Comparison of ENCODE assay signal across 8 cellular contexts in genomic region chr16:67521095-67521804, GRCh38. TPM values are rescaled to one million over a fixed set of nuclear protein-coding genes. Genes with fewer than 3 reads are reported as not detected.
DNase-seq lines count a peak whose midpoint lies in the region; ATAC-seq, FAIRE-seq and TF ChIP-seq lines count a peak whose summit lies in the region.

No MANE protein-coding gene starts in this region.

- no peaks in the 10 kb centered on the region for H3K36me3 Mint-ChIP-seq in activated CD4-positive, alpha-beta T cell treated with anti-CD3 and anti-CD28 coated beads for 36 hours (ENCODE audit: low read depth)

- intact Hi-C loops in activated CD4-positive, alpha-beta T cell treated with anti-CD3 and anti-CD28 coated beads for 36 hours (cut with DNase I, micrococcal nuclease): loop anchor here (1.0 to 10.0 kb wide), 15 partner anchors 16 to 519 kb away; partner anchors contain the start of genes CENPT (in 2 of the 2), NUTF2 (in 2 of the 2), RANBP10 (in 2 of the 2) and TSNAXIP1 (in 2 of the 2)

- FAIRE-seq in GM19239 (lab: Jason Lieb, UNC): peak; percentile 89

- peaks cover 10% of the 10 kb centered on the region for H3K4me1 Mint-ChIP-seq in activated CD4-positive, alpha-beta T cell treated with anti-CD3 and anti-CD28 coated beads for 36 hours

- H3K27me3 ChIP-seq in BJ (ENCODE audit: control insufficient read depth, insufficient read depth, low read length): no peaks in the 10 kb centered on the region
- H3K27me3 ChIP-seq in layer of hippocampus (ENCODE audit: control insufficient read depth, insufficient read depth, low read length): no peaks in the 10 kb centered on the region

- H3K27ac Mint-ChIP-seq in activated CD4-positive, alpha-beta T cell treated with anti-CD3 and anti-CD28 coated beads for 36 hours: peak overlapping the region; percentile 97

- CTCF ChIA-PET in BJ (lab: Yijun Ruan, JAX): interaction anchor here (0.6 to 5.2 kb wide), 83 partner anchors 8 to 649 kb away, joined by 3 to 208 read pairs (median 5); partner anchors contain the start of genes ACD, AGRP, ATP6V0D1 and C16orf86
- CTCF ChIA-PET in activated CD4-positive, alpha-beta T cell treated with anti-CD3 and anti-CD28 coated beads for 36 hours (lab: Charles Lee): interaction anchor here (0.6 to 17.0 kb wide), 78 partner anchors 8 to 646 kb away, joined by 3 to 390 read pairs (median 4); partner anchors contain the start of genes ACD, AGRP, ATP6V0D1 and C16orf86

- peak overlapping the region; percentile 45 for H3K4me3 ChIP-seq in BJ (ENCODE audit: low read depth, low read length)

- no peaks in the 10 kb centered on the region for H3K27me3 Mint-ChIP-seq in activated CD4-positive, alpha-beta T cell treated with anti-CD3 and anti-CD28 coated beads for 36 hours

- ATAC-seq in HG03442 (IDR thresholded peaks at IDR 0.05; ENCODE audit: unreplicated experiment): peak; percentile 67
- ATAC-seq in activated CD4-positive, alpha-beta T cell treated with anti-CD3 and anti-CD28 coated beads for 36 hours: peak; percentile 94

- peak; percentile 98 for TF ChIP-seq CTCF in BJ (IDR thresholded peaks at IDR 0.05; ENCODE audit: insufficient read depth, low read depth, low read length)

- peak overlapping the region; percentile 96 for H3K27ac ChIP-seq in cingulate gyrus (ENCODE audit: low read depth, low read length)
- peak overlapping the region; percentile 90 for H3K27ac ChIP-seq in layer of hippocampus (ENCODE audit: low read depth, low read length)

- no peaks in the 10 kb centered on the region for H3K36me3 ChIP-seq in BJ (ENCODE audit: control insufficient read depth, insufficient read depth, low read length)

- H3K4me3 Mint-ChIP-seq in activated CD4-positive, alpha-beta T cell treated with anti-CD3 and anti-CD28 coated beads for 36 hours: peak overlapping the region; percentile 80

- no peaks in the 10 kb centered on the region for H3K9me3 Mint-ChIP-seq in activated CD4-positive, alpha-beta T cell treated with anti-CD3 and anti-CD28 coated beads for 36 hours (ENCODE audit: low read depth)

- DNase-seq in BJ (ENCODE audit: low read depth): peak; percentile 59
- DNase-seq in GM19239 (ENCODE audit: insufficient read length, low spot score): peak; percentile 88
- peak; percentile 61 for DNase-seq in NCI-H510A (lab: John Stamatoyannopoulos, UW)
- DNase-seq in activated CD4-positive, alpha-beta T cell treated with anti-CD3 and anti-CD28 coated beads for 36 hours: peak; percentile 99
- DNase-seq in stimulated activated CD4-positive, alpha-beta T cell treated with anti-CD3 and anti-CD28 coated beads, Interleukin-1b, Interleukin-23, amount 100 ng/mL, for 24 hours (ENCODE audit: low read depth in 4 of 4, low spot score in 1 of 4): peak; percentile 95 to 98 (median 96)

- POLR2A ChIA-PET in BJ (lab: Charles Lee): interaction anchor here (1.0 kb wide), 2 partner anchors 9 to 146 kb away, joined by 3 to 6 read pairs; partner anchors contain the start of gene C16orf86
- POLR2A ChIA-PET in activated CD4-positive, alpha-beta T cell treated with anti-CD3 and anti-CD28 coated beads for 36 hours (lab: Charles Lee): interaction anchor here (0.5 to 1.5 kb wide), 7 partner anchors 19 to 325 kb away, joined by 3 to 5 read pairs (median 3); partner anchors contain the start of genes CTCF and NUTF2

RNA-seq across cellular contexts. Expression of gene RIPOR1, which starts 7.4 kb away (rescaled TPM):
- polyA plus RNA-seq in BJ (2011; rRNA removed): 7.4 and 12.7 TPM in 2 replicates
- polyA minus RNA-seq in BJ (2011; rRNA and poly(A)+ RNA removed): 14.6 and 27.2 TPM in 2 replicates
- total RNA-seq in activated CD4-positive, alpha-beta T cell treated with anti-CD3 and anti-CD28 coated beads for 36 hours: 10 to 100 TPM; 18.9 to 24.1 TPM

RNA-seq across cellular contexts. Expression of gene AGRP, which starts 37.9 kb away (rescaled TPM):
- not detected in 2 replicates for polyA plus RNA-seq in BJ (2011; rRNA removed)
- polyA minus RNA-seq in BJ (2011; rRNA and poly(A)+ RNA removed): not detected in 2 replicates
- not detected for total RNA-seq in activated CD4-positive, alpha-beta T cell treated with anti-CD3 and anti-CD28 coated beads for 36 hours

RNA-seq across cellular contexts. Expression of gene ATP6V0D1, which starts 40.3 kb away (rescaled TPM):
- polyA plus RNA-seq in BJ (2011; rRNA removed): 111 and 155 TPM in 2 replicates
- 138 and 208 TPM in 2 replicates for polyA minus RNA-seq in BJ (2011; rRNA and poly(A)+ RNA removed)
- total RNA-seq in activated CD4-positive, alpha-beta T cell treated with anti-CD3 and anti-CD28 coated beads for 36 hours: 10 to 100 TPM; 16.3 to 17.3 TPM

RNA-seq across cellular contexts. Expression of gene CTCF, which starts 41.1 kb away (rescaled TPM):
- polyA plus RNA-seq in BJ (2011; rRNA removed): 20.9 and 22.8 TPM in 2 replicates
- 20.3 and 21.6 TPM in 2 replicates for polyA minus RNA-seq in BJ (2011; rRNA and poly(A)+ RNA removed)
- total RNA-seq in activated CD4-positive, alpha-beta T cell treated with anti-CD3 and anti-CD28 coated beads for 36 hours: 10 to 100 TPM; 51.0 to 66.4 TPM

Comparison
In these comparisons a context has a peak if more than half of its experiments do, and no peak if none do; other contexts are left out.
1. Peak in every context shown above with its lines: DNase-seq, ATAC-seq, H3K4me3 ChIP-seq and H3K27ac ChIP-seq.